ENCODE assay signal across 17 cellular contexts in the genomic region with DNA sequence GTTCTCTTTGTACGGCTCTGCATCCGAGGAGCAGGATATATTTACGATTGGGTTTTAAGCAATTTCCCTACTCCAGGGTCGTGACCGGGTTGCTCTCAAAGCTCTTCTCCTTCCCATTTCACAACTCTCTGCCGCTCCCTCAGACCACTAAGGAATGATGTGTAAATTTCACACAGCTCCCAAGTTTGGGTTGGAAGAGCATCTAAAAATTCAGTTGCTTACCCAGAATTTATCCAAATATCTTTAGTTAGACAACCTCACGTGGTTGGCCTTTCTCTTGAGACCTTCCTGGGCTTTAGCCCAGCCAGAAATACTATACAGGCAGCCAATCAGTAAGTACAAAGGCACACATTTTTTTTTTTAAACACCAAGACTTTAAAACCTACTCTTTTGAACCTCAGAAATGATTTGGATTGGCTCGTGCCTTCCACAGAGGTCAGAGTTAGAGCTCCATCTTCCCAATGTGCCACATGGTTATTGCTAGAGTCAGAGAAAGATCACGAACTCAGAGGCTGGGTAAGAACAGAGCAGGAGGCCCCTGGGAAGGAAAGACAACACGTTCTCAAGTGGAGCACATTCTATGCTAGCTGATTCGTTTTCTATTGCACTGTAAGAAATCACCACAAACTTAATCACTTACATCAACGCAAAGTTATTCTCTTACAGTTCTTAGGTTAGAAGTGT.
"Had no signal": no experiment of that assay in that cellular context is flagged by ENCODE, and none has a peak within 500 bp of the region (broad histone marks: within the 10 kb centered on the region; RNA-seq: fewer than 3 reads in every experiment).

No MANE protein-coding gene starts in this region.

- H3K27ac ChIP-seq: coronary artery, lower lobe of right lung, neural progenitor cell, parathyroid adenoma, SJCRH30, thoracic aorta had no signal

- DNase-seq: activated CD4-positive, alpha-beta T cell treated with anti-CD3 and anti-CD28 coated beads, Interleukin-2, amount 10 ng/mL, durations not matched to agents 24 days and 14 days; activated CD4-positive, CD25-positive, alpha-beta regulatory T cell; activated CD8-positive, alpha-beta T cell treated with anti-CD3 and anti-CD28 coated beads, Interleukin-2, amount 10 ng/mL, durations not matched to agents 7 days and 5 days; activated gamma-delta T cell treated with Interleukin-2 at 50 U/mL for 16 hours; amniotic stem cell; effector memory CD4-positive, alpha-beta T cell; hypothalamus; kidney glomerular epithelial cell; lower lobe of right lung; midbrain; SJCRH30; stimulated activated naive CD8-positive, alpha-beta T cell treated with anti-CD3 and anti-CD28 coated beads, Interleukin-15, amount 100 ng/mL, for 72 hours had no signal

- H3K4me3 ChIP-seq: coronary artery, lower lobe of right lung, neural progenitor cell, SJCRH30, smooth muscle cell, thoracic aorta had no signal

- ATAC-seq: activated CD8-positive, alpha-beta T cell treated with anti-CD3 and anti-CD28 coated beads, Interleukin-2, amount 10 ng/mL, durations not matched to agents 7 days and 5 days; lower lobe of right lung; stimulated activated naive CD8-positive, alpha-beta T cell treated with anti-CD3 and anti-CD28 coated beads, Interleukin-15, amount 100 ng/mL, for 72 hours had no signal

- H3K27me3 ChIP-seq: neural progenitor cell, SJCRH30 had no signal

- H3K9me3 ChIP-seq: lower lobe of right lung, SJCRH30, thoracic aorta had no signal

- H3K4me1 ChIP-seq: lower lobe of right lung, neural progenitor cell, parathyroid adenoma, SJCRH30 had no signal

- H3K36me3 ChIP-seq: lower lobe of right lung, neural progenitor cell, SJCRH30, thoracic aorta had no signal
